ENCODE assay signal across 20 cellular contexts in genomic region chrX:129549124-129549523, GRCh38. TPM values are rescaled to one million over a fixed set of nuclear protein-coding genes. Genes with fewer than 3 reads are reported as not detected.
DNase-seq lines count a peak whose midpoint lies in the region; ATAC-seq, FAIRE-seq and TF ChIP-seq lines count a peak whose summit lies in the region.
"Had no signal": no experiment of that assay in that cellular context is flagged by ENCODE, and none has a peak within 500 bp of the region (broad histone marks: within the 10 kb centered on the region; RNA-seq: fewer than 3 reads in every experiment).

No MANE protein-coding gene starts in this region.

- no peaks in the 10 kb centered on the region for H3K79me2 ChIP-seq in astrocyte (ENCODE audit: insufficient read depth, low read length)

- no peak overlapping the region for H3K9ac ChIP-seq in astrocyte (ENCODE audit: low read length)

- H3K4me3 ChIP-seq in astrocyte (ENCODE audit: insufficient read depth, low read depth, low read length) (no peak overlapping the region), testis (no peak overlapping the region)
- H3K4me3 ChIP-seq: SK-N-MC had no signal

- no peak for TF ChIP-seq POLR2A in testis (IDR thresholded peaks at IDR 0.05)

- H3K36me3 Mint-ChIP-seq in astrocyte (ENCODE audit: low read depth, unreplicated experiment): no peaks in the 10 kb centered on the region
- H3K36me3 Mint-ChIP-seq in activated T-helper 1 cell treated with anti-CD3 and anti-CD28 coated beads, Interleukin-12 subunit alpha, Interleukin-12 subunit beta, Interleukin-2, Interleukin-4 antibody, amounts not matched to agents 30 ng/mL and 10 ng/mL and 1 ng/mL, durations not matched to agents 14 hours and 24 hours and 36 hours (ENCODE audit: low read depth): no peaks in the 10 kb centered on the region

- H3K4me1 ChIP-seq in astrocyte (ENCODE audit: insufficient read depth, low read length) (no peaks in the 10 kb centered on the region), testis (peaks cover 5% of the 10 kb centered on the region)

- H2AFZ ChIP-seq in astrocyte (ENCODE audit: low read depth, low read length): no peak overlapping the region

- H3K27me3 Mint-ChIP-seq in astrocyte (ENCODE audit: low read depth, unreplicated experiment): no peaks in the 10 kb centered on the region
- no peaks in the 10 kb centered on the region for H3K27me3 Mint-ChIP-seq in activated T-helper 1 cell treated with anti-CD3 and anti-CD28 coated beads, Interleukin-12 subunit alpha, Interleukin-12 subunit beta, Interleukin-2, Interleukin-4 antibody, amounts not matched to agents 30 ng/mL and 10 ng/mL and 1 ng/mL, durations not matched to agents 14 hours and 24 hours and 36 hours (ENCODE audit: insufficient read depth)

- no peak overlapping the region for H3K27ac Mint-ChIP-seq in astrocyte (ENCODE audit: unreplicated experiment)
- no peak overlapping the region for H3K27ac Mint-ChIP-seq in activated T-helper 1 cell treated with anti-CD3 and anti-CD28 coated beads, Interleukin-12 subunit alpha, Interleukin-12 subunit beta, Interleukin-2, Interleukin-4 antibody, amounts not matched to agents 30 ng/mL and 10 ng/mL and 1 ng/mL, durations not matched to agents 14 hours and 24 hours and 36 hours

- no peaks in the 10 kb centered on the region for H3K27me3 ChIP-seq in astrocyte (ENCODE audit: insufficient read depth, low read length)
- no peaks in the 10 kb centered on the region for H3K27me3 ChIP-seq in testis

- no peaks in the 10 kb centered on the region for H3K4me1 Mint-ChIP-seq in astrocyte (ENCODE audit: low read depth, unreplicated experiment)
- peaks cover 5% of the 10 kb centered on the region for H3K4me1 Mint-ChIP-seq in activated T-helper 1 cell treated with anti-CD3 and anti-CD28 coated beads, Interleukin-12 subunit alpha, Interleukin-12 subunit beta, Interleukin-2, Interleukin-4 antibody, amounts not matched to agents 30 ng/mL and 10 ng/mL and 1 ng/mL, durations not matched to agents 14 hours and 24 hours and 36 hours (ENCODE audit: low read depth)
- H3K4me1 Mint-ChIP-seq: CD14-positive monocyte had no signal

- peak; percentile 32 for FAIRE-seq in astrocyte (lab: Jason Lieb, UNC)
- FAIRE-seq: GM12892, GM18507, H54 had no signal

- TF ChIP-seq CTCF in astrocyte (IDR thresholded peaks at IDR 0.05; ENCODE audit: insufficient read depth, low read depth, low read length) (no peak), testis (IDR thresholded peaks at IDR 0.05) (no peak)

- intact Hi-C loops in testis (cut with DNase I; ENCODE audit: low total_unique reads): no loop called here
- intact Hi-C loops in activated T-helper 1 cell treated with anti-CD3 and anti-CD28 coated beads, Interleukin-12 subunit alpha, Interleukin-12 subunit beta, Interleukin-2, Interleukin-4 antibody, amounts not matched to agents 30 ng/mL and 10 ng/mL and 1 ng/mL, durations not matched to agents 14 hours and 24 hours and 36 hours (cut with micrococcal nuclease): no loop called here

- DNase-seq in NCI-H146 (lab: John Stamatoyannopoulos, UW): peak; percentile 83
- DNase-seq in NCI-H748 (lab: John Stamatoyannopoulos, UW; ENCODE audit: unreplicated experiment): peak; percentile 86
- no peak for DNase-seq in astrocyte (ENCODE audit: low read depth)
- DNase-seq in testis: peak; percentile 43
- DNase-seq in activated T-helper 1 cell treated with anti-CD3 and anti-CD28 coated beads, Interleukin-12 subunit alpha, Interleukin-12 subunit beta, Interleukin-2, Interleukin-4 antibody, amounts not matched to agents 30 ng/mL and 10 ng/mL and 1 ng/mL, durations not matched to agents 14 hours and 24 hours and 36 hours (ENCODE audit: low spot score): no peak
- DNase-seq: DMS79, KG1, MV-4-11, NCI-H1417, NCI-H2029 treated with DMSO at 0.1 percent for 48 hours, NCI-H2227 treated with DMSO at 0.1 percent for 48 hours, NCI-H524, SHP77 had no signal

- ATAC-seq in esophagus mucosa (no peak), GM21717 (IDR thresholded peaks at IDR 0.05; ENCODE audit: unreplicated experiment) (no peak)

- H3K9me3 ChIP-seq in astrocyte (ENCODE audit: insufficient read depth, low read depth, low read length) (no peaks in the 10 kb centered on the region), testis (no peaks in the 10 kb centered on the region)

- H3K9me3 Mint-ChIP-seq in astrocyte (ENCODE audit: unreplicated experiment): no peaks in the 10 kb centered on the region
- H3K9me3 Mint-ChIP-seq in activated T-helper 1 cell treated with anti-CD3 and anti-CD28 coated beads, Interleukin-12 subunit alpha, Interleukin-12 subunit beta, Interleukin-2, Interleukin-4 antibody, amounts not matched to agents 30 ng/mL and 10 ng/mL and 1 ng/mL, durations not matched to agents 14 hours and 24 hours and 36 hours: no peaks in the 10 kb centered on the region
- H3K9me3 Mint-ChIP-seq: CD14-positive monocyte had no signal

- 56 to 59% methylated on average over 1 of the region's 1 CpG for WGBS in testis, 2 donors

- H3K36me3 ChIP-seq in astrocyte (ENCODE audit: insufficient read depth, low read length) (peaks cover 4% of the 10 kb centered on the region), testis (ENCODE audit: low read depth, missing control alignments) (no peaks in the 10 kb centered on the region)

- no peaks in the 10 kb centered on the region for H4K20me1 ChIP-seq in astrocyte (ENCODE audit: insufficient read depth, low read length)

- H3K4me3 Mint-ChIP-seq in astrocyte (ENCODE audit: unreplicated experiment): no peak overlapping the region
- H3K4me3 Mint-ChIP-seq in activated T-helper 1 cell treated with anti-CD3 and anti-CD28 coated beads, Interleukin-12 subunit alpha, Interleukin-12 subunit beta, Interleukin-2, Interleukin-4 antibody, amounts not matched to agents 30 ng/mL and 10 ng/mL and 1 ng/mL, durations not matched to agents 14 hours and 24 hours and 36 hours: no peak overlapping the region
- H3K4me3 Mint-ChIP-seq: CD14-positive monocyte had no signal

- no peak overlapping the region for H3K27ac ChIP-seq in astrocyte (ENCODE audit: low read depth, low read length)
- peak overlapping the region in 1 of 2 donors; percentile 80 for H3K27ac ChIP-seq in testis
- H3K27ac ChIP-seq: SK-N-MC had no signal

- no peak overlapping the region for H3K4me2 ChIP-seq in astrocyte (ENCODE audit: low read length)

RNA-seq across cellular contexts. Expression of gene OCRL, which starts 9.1 kb away (rescaled TPM):
- total RNA-seq in astrocyte (36.1 and 36.2 TPM in 2 replicates), testis (10 to 100 TPM; 88.2 to 94.1 TPM), esophagus mucosa (13.0 TPM)
- 67.9 TPM for polyA plus RNA-seq in testis (ENCODE audit: insufficient read depth, low read depth, low replicate concordance)
- total RNA-seq in activated T-helper 1 cell treated with anti-CD3 and anti-CD28 coated beads, Interleukin-12 subunit alpha, Interleukin-12 subunit beta, Interleukin-2, Interleukin-4 antibody, amounts not matched to agents 30 ng/mL and 10 ng/mL and 1 ng/mL, durations not matched to agents 14 hours and 24 hours and 36 hours: 3.8 and 4.1 TPM in 2 replicates

RNA-seq across cellular contexts. Expression of gene SMARCA1, which starts 25.8 kb away (rescaled TPM):
- total RNA-seq in astrocyte (104 and 107 TPM in 2 replicates), testis (100 to 1,000 TPM; 190 to 208 TPM), esophagus mucosa (6.6 TPM)
- polyA plus RNA-seq in testis (ENCODE audit: insufficient read depth, low read depth, low replicate concordance): 79.2 TPM
- total RNA-seq in activated T-helper 1 cell treated with anti-CD3 and anti-CD28 coated beads, Interleukin-12 subunit alpha, Interleukin-12 subunit beta, Interleukin-2, Interleukin-4 antibody, amounts not matched to agents 30 ng/mL and 10 ng/mL and 1 ng/mL, durations not matched to agents 14 hours and 24 hours and 36 hours: not detected in 2 replicates

Comparison
In these comparisons a context has a peak if more than half of its experiments do, and no peak if none do; other contexts are left out.
1. DNase-seq: peak in NCI-H146 (single experiment), NCI-H748 (single experiment) and testis (single experiment); none in astrocyte (single experiment) and activated T-helper 1 cell treated with anti-CD3 and anti-CD28 coated beads, Interleukin-12 subunit alpha, Interleukin-12 subunit beta, Interleukin-2, Interleukin-4 antibody, amounts not matched to agents 30 ng/mL and 10 ng/mL and 1 ng/mL, durations not matched to agents 14 hours and 24 hours and 36 hours (single experiment).
2. RNA of gene SMARCA1, which starts 25.8 kb away (total RNA-seq): 190 to 208 TPM in testis and 104 to 107 TPM in astrocyte; 6.6 TPM in esophagus mucosa (single experiment) and not detected in activated T-helper 1 cell treated with anti-CD3 and anti-CD28 coated beads, Interleukin-12 subunit alpha, Interleukin-12 subunit beta, Interleukin-2, Interleukin-4 antibody, amounts not matched to agents 30 ng/mL and 10 ng/mL and 1 ng/mL, durations not matched to agents 14 hours and 24 hours and 36 hours; every median in the first group is over 10 times any median in the second.